In genomic region chr2:175220075-175220474, GRCh38 we compare ENCODE assay signal across 2 cellular contexts.
TF ChIP-seq lines count a peak whose summit lies in the region.

No MANE protein-coding gene starts in this region.

TF ChIP-seq in HepG2, 621 proteins besides CTCF, POLR2A, EP300 and RAD21:
- TF ChIP-seq HIVEP1 (CRISPR knock-in tag; IDR thresholded peaks at IDR 0.05) (no peak), JUNB (CRISPR knock-in tag; IDR thresholded peaks at IDR 0.05; ENCODE audit: borderline replicate concordance) (no peak), ZMYM2 (CRISPR knock-in tag; IDR thresholded peaks at IDR 0.05) (no peak), MAFK (conservative IDR thresholded peaks at IDR 0.05 in 1 of 2, IDR thresholded peaks at IDR 0.05 in 1 of 2; ENCODE audit: low read length in 2 of 2) (peak; percentile 85 to 86), ZNF543 (CRISPR knock-in tag; IDR thresholded peaks at IDR 0.05) (no peak), STAG1 (CRISPR knock-in tag; IDR thresholded peaks at IDR 0.05) (no peak), MAFF (IDR thresholded peaks at IDR 0.05; ENCODE audit: low read depth, low read length) (peak; percentile 80)

TF ChIP-seq in K562, 482 proteins besides CTCF, POLR2A, EP300 and RAD21:
- TF ChIP-seq CTCFL (IDR thresholded peaks at IDR 0.05; ENCODE audit: borderline replicate concordance, insufficient read depth, low read depth, low read length, poor library complexity, severe bottlenecking) (no peak), STAT5B (CRISPR knock-in tag; IDR thresholded peaks at IDR 0.05) (no peak), ZSCAN32 (CRISPR knock-in tag; IDR thresholded peaks at IDR 0.05) (no peak), MTA2 (IDR thresholded peaks at IDR 0.05; ENCODE audit: low read depth) (no peak), ZBTB12 (CRISPR knock-in tag; IDR thresholded peaks at IDR 0.05) (no peak), ZNF316 (IDR thresholded peaks at IDR 0.05) (peak; percentile 45; the same call in 1 of the 2 replicates), MAFF (IDR thresholded peaks at IDR 0.05; ENCODE audit: low read length) (peak; percentile 38; the same call in 1 of the 2 replicates), C11orf30 (IDR thresholded peaks at IDR 0.05; ENCODE audit: low read depth) (peak; percentile 40; the same call in 1 of the 2 replicates), MAFK (IDR thresholded peaks at IDR 0.05; ENCODE audit: low read length) (peak; percentile 17; the same call in 1 of the 2 replicates), MAFG (tag; conservative IDR thresholded peaks at IDR 0.05) (0 out of 2 replicates have a peak, but pooled peaks have one; percentile 9), HMG20B (CRISPR knock-in tag; IDR thresholded peaks at IDR 0.05) (no peak)
